ENCODE assay signal across 10 cellular contexts in genomic region chr6:46175446-46175845, GRCh38. TPM values are rescaled to one million over a fixed set of nuclear protein-coding genes. Genes with fewer than 3 reads are reported as not detected.
A peak's percentile ranks its signal among the peaks of the same experiment; 100 is the strongest.
DNase-seq lines count a peak whose midpoint lies in the region; ATAC-seq lines count a peak whose summit lies in the region.
"Had no signal": no experiment of that assay in that cellular context is flagged by ENCODE, and none has a peak within 500 bp of the region (broad histone marks: within the 10 kb centered on the region; RNA-seq: fewer than 3 reads in every experiment).

No MANE protein-coding gene starts in this region.

- H3K9me3 ChIP-seq in naive thymus-derived CD4-positive, alpha-beta T cell (ENCODE audit: control insufficient read depth in 2 of 3, low read length in 3 of 3), result no peaks in the 10 kb centered on the region
- H3K9me3 ChIP-seq: SJSA1, thyroid gland had no signal

- H3K27me3 ChIP-seq in naive thymus-derived CD4-positive, alpha-beta T cell (ENCODE audit: control insufficient read depth in 2 of 2, insufficient read depth in 2 of 2, low read length in 2 of 2), result no peaks in the 10 kb centered on the region
- H3K27me3 ChIP-seq: SJSA1, thyroid gland had no signal

- no peaks in the 10 kb centered on the region for H3K36me3 ChIP-seq in naive thymus-derived CD4-positive, alpha-beta T cell (ENCODE audit: control insufficient read depth in 2 of 3, insufficient read depth in 3 of 3, low read length in 3 of 3)
- H3K36me3 ChIP-seq: SJSA1, thyroid gland had no signal

- peaks cover 2 to 79% (median 15%) of the 10 kb centered on the region in 5 donors for H3K27me3 Mint-ChIP-seq in naive thymus-derived CD4-positive, alpha-beta T cell

- peaks cover 0 to 27% of the 10 kb centered on the region in 2 donors for H3K4me1 ChIP-seq in naive thymus-derived CD4-positive, alpha-beta T cell (ENCODE audit: control insufficient read depth in 2 of 2, insufficient read depth in 2 of 2, low read length in 2 of 2)
- H3K4me1 ChIP-seq: thyroid gland had no signal

- H3K27ac ChIP-seq in naive thymus-derived CD4-positive, alpha-beta T cell (ENCODE audit: low read depth, low read length), result no peak overlapping the region
- H3K27ac ChIP-seq: SJSA1, thyroid gland had no signal

- peaks cover 0 to 20% (median 7%) of the 10 kb centered on the region in 7 donors for H3K4me1 Mint-ChIP-seq in naive thymus-derived CD4-positive, alpha-beta T cell

- DNase-seq in naive thymus-derived CD4-positive, alpha-beta T cell, result peak in 2 of 9 donors; percentile 18 to 35
- no peak for DNase-seq in T1000 (lab: John Stamatoyannopoulos, UW)
- no peak for DNase-seq in SW480 (ENCODE audit: low spot score)
- no peak for DNase-seq in kidney tubule cell (ENCODE audit: low spot score)
- DNase-seq: erythroblast, thyroid gland had no signal

- CTCF ChIA-PET in naive thymus-derived CD4-positive, alpha-beta T cell (lab: Charles Lee), result no interaction called here

- POLR2A ChIA-PET in naive thymus-derived CD4-positive, alpha-beta T cell (lab: Charles Lee), result interaction anchor here (1.0 kb wide), 1 partner anchor 46 kb away, joined by 3 read pairs; the partner anchor contains the start of gene ENPP4

- no peaks in the 10 kb centered on the region for H3K36me3 Mint-ChIP-seq in naive thymus-derived CD4-positive, alpha-beta T cell

- ATAC-seq in GM18868 (IDR thresholded peaks at IDR 0.05; ENCODE audit: unreplicated experiment) (peak; percentile 61), GM21526 (IDR thresholded peaks at IDR 0.05; ENCODE audit: low FRiP score, unreplicated experiment) (peak; percentile 80), HG03280 (IDR thresholded peaks at IDR 0.05; ENCODE audit: unreplicated experiment) (peak; percentile 77)
- ATAC-seq in naive thymus-derived CD4-positive, alpha-beta T cell, result peak; percentile 64

- H3K4me3 ChIP-seq in naive thymus-derived CD4-positive, alpha-beta T cell (ENCODE audit: low read length), result no peak overlapping the region
- H3K4me3 ChIP-seq: SJSA1, thyroid gland had no signal

- H3K9me3 Mint-ChIP-seq in naive thymus-derived CD4-positive, alpha-beta T cell, result no peaks in the 10 kb centered on the region

- H3K4me3 Mint-ChIP-seq in naive thymus-derived CD4-positive, alpha-beta T cell, result peak overlapping the region in 3 of 10 donors; percentile 9 to 57 (median 33)

- H3K27ac Mint-ChIP-seq in naive thymus-derived CD4-positive, alpha-beta T cell, result peak overlapping the region in 3 of 9 donors; percentile 12 to 69 (median 56)

- intact Hi-C loops in naive thymus-derived CD4-positive, alpha-beta T cell (cut with micrococcal nuclease), result loop anchor here in 1 of 2 donors (1.0 to 2.0 kb wide), 2 partner anchors 47 to 164 kb away; partner anchors contain the start of gene ENPP4

RNA-seq across cellular contexts. Expression of gene ENPP5, which starts 4.7 kb away (rescaled TPM):
- total RNA-seq in naive thymus-derived CD4-positive, alpha-beta T cell, result 1 to 10 TPM in 1 of 5 experiments, under 1 TPM in 2, not detected in 2; 0.59 to 1.4 (median 0.92) TPM
- 1 to 10 TPM in 1 of 2 donors, under 1 TPM in 1; 0.50 to 1.7 TPM for polyA plus RNA-seq in naive thymus-derived CD4-positive, alpha-beta T cell

RNA-seq across cellular contexts. Expression of gene ENPP4, which starts 45.7 kb away (rescaled TPM):
- total RNA-seq in naive thymus-derived CD4-positive, alpha-beta T cell, result 1 to 10 TPM; 3.8 to 9.8 (median 8.2) TPM
- 1 to 10 TPM; 3.6 to 4.3 TPM for polyA plus RNA-seq in naive thymus-derived CD4-positive, alpha-beta T cell
